ENCODE assay signal across 24 cellular contexts in genomic region chr11:86147004-86147403, GRCh38.
"Had no signal": no experiment of that assay in that cellular context is flagged by ENCODE, and none has a peak within 500 bp of the region (broad histone marks: within the 10 kb centered on the region; RNA-seq: fewer than 3 reads in every experiment).

No MANE protein-coding gene starts in this region.

- H3K36me3 ChIP-seq: pancreas, right atrium auricular region, spleen, thoracic aorta, upper lobe of left lung had no signal

- H3K27ac ChIP-seq: pancreas, psoas muscle, right atrium auricular region, spleen, upper lobe of left lung, VCaP had no signal

- H3K27me3 ChIP-seq: pancreas, right atrium auricular region, spleen, upper lobe of left lung had no signal

- H3K36me3 Mint-ChIP-seq: activated naive CD4-positive, alpha-beta T cell treated with anti-CD3 and anti-CD28 coated beads, Interleukin-2, amount 50 U/mL, for 24 hours; brain; naive B cell had no signal

- DNase-seq: activated CD4-positive, alpha-beta memory T cell treated with anti-CD3 and anti-CD28 coated beads, Interleukin-2, amount 10 ng/mL, durations not matched to agents 7 days and 5 days; activated CD4-positive, alpha-beta T cell treated with anti-CD3 and anti-CD28 coated beads, Interleukin-2, amount 10 ng/mL, durations not matched to agents 24 days and 14 days; activated CD8-positive, alpha-beta memory T cell treated with anti-CD3 and anti-CD28 coated beads, Interleukin-2, amount 10 ng/mL, durations not matched to agents 7 days and 5 days; activated gamma-delta T cell; activated T-cell treated with anti-CD3 and anti-CD28 coated beads for 4 hours; aorta; effector CD4-positive, alpha-beta T cell; foreskin fibroblast; glutamatergic neuron; hippocampal formation; naive B cell; pancreas; psoas muscle; spleen; stimulated activated CD4-positive, alpha-beta T cell treated with anti-CD3 and anti-CD28 coated beads, Interleukin-4, amount 100 ng/mL, for 24 hours; stimulated activated naive CD4-positive, alpha-beta T cell treated with Interleukin-2 at 50 U/mL for 16 hours; upper lobe of left lung had no signal

- H3K27me3 Mint-ChIP-seq: activated CD4-positive, alpha-beta memory T cell treated with anti-CD3 and anti-CD28 coated beads, Interleukin-2, amount 10 ng/mL, durations not matched to agents 7 days and 5 days; activated CD4-positive, alpha-beta T cell treated with anti-CD3 and anti-CD28 coated beads, Interleukin-2, amount 10 ng/mL, durations not matched to agents 24 days and 14 days; activated CD8-positive, alpha-beta memory T cell treated with anti-CD3 and anti-CD28 coated beads, Interleukin-2, amount 10 ng/mL, durations not matched to agents 7 days and 5 days; activated naive CD4-positive, alpha-beta T cell treated with anti-CD3 and anti-CD28 coated beads, Interleukin-2, amount 50 U/mL, for 24 hours had no signal

- ATAC-seq: activated CD4-positive, CD25-positive, alpha-beta regulatory T cell treated with anti-CD3 and anti-CD28 coated beads, Interleukin-2, amount 50 U/mL, for 24 hours; activated CD8-positive, alpha-beta memory T cell treated with anti-CD3 and anti-CD28 coated beads, Interleukin-2, amount 10 ng/mL, durations not matched to agents 7 days and 5 days; pancreas; psoas muscle had no signal

- H3K27ac Mint-ChIP-seq: activated CD4-positive, alpha-beta memory T cell treated with anti-CD3 and anti-CD28 coated beads, Interleukin-2, amount 10 ng/mL, durations not matched to agents 7 days and 5 days; activated CD4-positive, alpha-beta T cell treated with anti-CD3 and anti-CD28 coated beads, Interleukin-2, amount 10 ng/mL, durations not matched to agents 24 days and 14 days; activated CD8-positive, alpha-beta memory T cell treated with anti-CD3 and anti-CD28 coated beads, Interleukin-2, amount 10 ng/mL, durations not matched to agents 7 days and 5 days; activated naive CD4-positive, alpha-beta T cell treated with anti-CD3 and anti-CD28 coated beads, Interleukin-2, amount 50 U/mL, for 24 hours; brain; naive B cell; T-helper 2 cell treated with Interferon-gamma antibody and Interleukin-4, amounts not matched to agents 5 μg/mL and 100 μg/mL, for 36 hours had no signal

- H3K4me3 Mint-ChIP-seq: activated CD4-positive, alpha-beta memory T cell treated with anti-CD3 and anti-CD28 coated beads, Interleukin-2, amount 10 ng/mL, durations not matched to agents 7 days and 5 days; activated CD4-positive, alpha-beta T cell treated with anti-CD3 and anti-CD28 coated beads, Interleukin-2, amount 10 ng/mL, durations not matched to agents 24 days and 14 days; activated CD8-positive, alpha-beta memory T cell treated with anti-CD3 and anti-CD28 coated beads, Interleukin-2, amount 10 ng/mL, durations not matched to agents 7 days and 5 days; activated naive CD4-positive, alpha-beta T cell treated with anti-CD3 and anti-CD28 coated beads, Interleukin-2, amount 50 U/mL, for 24 hours; brain; naive B cell; T-helper 2 cell treated with Interferon-gamma antibody and Interleukin-4, amounts not matched to agents 5 μg/mL and 100 μg/mL, for 36 hours had no signal

- H3K9me3 Mint-ChIP-seq: activated naive CD4-positive, alpha-beta T cell treated with anti-CD3 and anti-CD28 coated beads, Interleukin-2, amount 50 U/mL, for 24 hours; brain; naive B cell had no signal

- H3K4me3 ChIP-seq: pancreas, psoas muscle, right atrium auricular region, spleen, thoracic aorta, upper lobe of left lung had no signal

- H3K9me3 ChIP-seq: pancreas, psoas muscle, right atrium auricular region, spleen, thoracic aorta, upper lobe of left lung had no signal
